Comparison of ENCODE assay signal across 27 cellular contexts in genomic region chr18:69177702-69178101, GRCh38.
DNase-seq lines count a peak whose midpoint lies in the region; ATAC-seq, FAIRE-seq and TF ChIP-seq lines count a peak whose summit lies in the region.
"Had no signal": no experiment of that assay in that cellular context is flagged by ENCODE, and none has a peak within 500 bp of the region (broad histone marks: within the 10 kb centered on the region; RNA-seq: fewer than 3 reads in every experiment).

No MANE protein-coding gene starts in this region.

- DNase-seq in A549 (ENCODE audit: low read depth in 1 of 2, low spot score in 1 of 2) (no peak), H4 (ENCODE audit: low spot score) (peak; percentile 51), choroid plexus epithelial cell (ENCODE audit: low read depth) (peak; percentile 13), fibroblast of pulmonary artery (ENCODE audit: low read depth) (peak; percentile 2), pancreas (no peak)
- DNase-seq: CD4-positive, alpha-beta memory T cell; COR-L47; DMS79 treated with DMSO at 0.1 percent for 48 hours; GF-D8; KG1; NCI-H1048; NCI-H1417 treated with DMSO at 0.1 percent for 48 hours; NCI-H1694 treated with DMSO at 0.1 percent for 48 hours; NCI-H2081 treated with DMSO at 0.1 percent for 48 hours; NCI-H2171; NCI-H226; NCI-H510A; NCI-H69; Right ventricle myocardium superior; RPMI8226 had no signal

- no peak for TF ChIP-seq POLR2A in A549 (IDR thresholded peaks at IDR 0.05; ENCODE audit: low read length)

- POLR2A ChIA-PET in A549 (lab: Yijun Ruan, JAX): no interaction called here

- TF ChIP-seq CTCF in A549 (IDR thresholded peaks at IDR 0.05) (no peak), choroid plexus epithelial cell (conservative IDR thresholded peaks at IDR 0.05; ENCODE audit: low read depth, low read length) (no peak), fibroblast of pulmonary artery (IDR thresholded peaks at IDR 0.05; ENCODE audit: low read length, missing control alignments) (no peak), pancreas (IDR thresholded peaks at IDR 0.05) (no peak)

- H3K4me1 ChIP-seq in A549 (no peaks in the 10 kb centered on the region), pancreas (no peaks in the 10 kb centered on the region)
- H3K4me1 ChIP-seq: BLaER1, SJSA1 had no signal

- ATAC-seq in A549 (no peak), pancreas (no peak), SK-N-SH treated with all-trans-retinoic acid at 6 μM for 48 hours (no peak), HG02973 (IDR thresholded peaks at IDR 0.05; ENCODE audit: unreplicated experiment) (no peak)

- H3K4me3 ChIP-seq in A549 (no peak overlapping the region), choroid plexus epithelial cell (ENCODE audit: low read depth, low read length) (no peak overlapping the region), fibroblast of pulmonary artery (replicated peaks; ENCODE audit: low read depth, low read length) (no peak overlapping the region), pancreas (no peak overlapping the region)
- H3K4me3 ChIP-seq: BLaER1, SJSA1 had no signal

- CTCF ChIA-PET in A549 (lab: Yijun Ruan, JAX): no interaction called here

- no peak overlapping the region for H3K4me2 ChIP-seq in A549
- H3K4me2 ChIP-seq: BLaER1 had no signal

- no peak for TF ChIP-seq RAD21 in A549 (conservative IDR thresholded peaks at IDR 0.05 in 1 of 2, IDR thresholded peaks at IDR 0.05 in 1 of 2)

- H3K27me3 ChIP-seq in pancreas: no peaks in the 10 kb centered on the region
- H3K27me3 ChIP-seq: BLaER1, SJSA1 had no signal

- no peak for FAIRE-seq in A549 (lab: Jason Lieb, UNC)
- no peak for FAIRE-seq in pancreas (lab: Jason Lieb, UNC)
- FAIRE-seq: GM12891, GM19239, H54 had no signal

- H3K27ac ChIP-seq in A549 (no peak overlapping the region), pancreas (no peak overlapping the region)
- H3K27ac ChIP-seq: BLaER1, SJSA1 had no signal

- WGBS in A549 (ENCODE audit: missing lambda C conversion rate): 32% methylated on average over 1 of the region's 1 CpG
- WGBS in pancreas, 2 donors: 62 to 72% methylated on average over 1 of the region's 1 CpG

- H3K36me3 ChIP-seq in pancreas: no peaks in the 10 kb centered on the region
- H3K36me3 ChIP-seq: BLaER1, SJSA1 had no signal

- intact Hi-C loops in pancreas (cut with DNase I): no loop called here

- no peak for TF ChIP-seq EP300 in A549 (IDR thresholded peaks at IDR 0.05)

- H3K9me3 ChIP-seq in A549 (no peaks in the 10 kb centered on the region), pancreas (no peaks in the 10 kb centered on the region)
- H3K9me3 ChIP-seq: BLaER1, SJSA1 had no signal

TF ChIP-seq in A549, 52 proteins besides CTCF, POLR2A, EP300 and RAD21:
- no peak for TF ChIP-seq PHF8 (IDR thresholded peaks at IDR 0.05; ENCODE audit: borderline replicate concordance, low read depth)
- TF ChIP-seq MAFK (IDR thresholded peaks at IDR 0.05; ENCODE audit: partially characterized antibody): peak; percentile 69

TF ChIP-seq in SK-N-SH treated with all-trans-retinoic acid at 6 μM for 48 hours, 23 proteins besides CTCF, POLR2A, EP300 and RAD21:
- no peak for TF ChIP-seq ZC3H10 (CRISPR knock-in tag; IDR thresholded peaks at IDR 0.05)

Comparison
In these comparisons a context has a peak if more than half of its experiments do, and no peak if none do; other contexts are left out.
1. DNase-seq: peak in H4 (single experiment), choroid plexus epithelial cell (single experiment) and fibroblast of pulmonary artery (single experiment); none in A549 (0 of 2) and pancreas (0 of 6).